Comparison of ENCODE assay signal across 27 cellular contexts in the genomic region with DNA sequence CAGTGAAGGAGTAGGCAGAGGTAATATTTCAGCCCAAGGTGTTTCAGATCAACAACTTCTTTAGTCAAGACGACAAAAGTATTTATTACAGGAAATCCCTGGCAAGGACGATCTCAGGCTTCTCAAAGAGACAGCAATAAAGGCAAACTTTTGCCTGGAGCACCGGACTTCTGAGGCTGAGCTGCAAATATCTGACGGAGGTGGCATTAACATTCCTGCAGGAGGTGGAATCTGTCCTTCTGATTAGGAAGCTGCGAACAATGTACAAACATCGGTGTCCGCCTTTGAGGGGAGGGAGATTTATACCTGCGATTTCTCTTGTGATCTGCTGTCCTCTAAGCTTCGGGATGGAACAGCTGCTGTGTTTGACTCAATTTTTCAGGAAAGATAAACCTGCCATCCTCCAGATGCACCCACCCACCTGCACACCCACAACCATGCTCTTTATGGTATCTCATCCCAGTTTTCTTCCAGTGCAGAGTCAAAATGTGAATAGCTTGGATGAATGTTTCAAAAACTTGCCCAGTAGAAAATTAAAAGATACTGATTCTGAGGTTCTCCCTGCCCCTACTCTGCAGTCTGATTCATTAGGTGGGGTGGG. TPM values are rescaled to one million over a fixed set of nuclear protein-coding genes. Genes with fewer than 3 reads are reported as not detected.
"Had no signal": no experiment of that assay in that cellular context is flagged by ENCODE, and none has a peak within 500 bp of the region (broad histone marks: within the 10 kb centered on the region; RNA-seq: fewer than 3 reads in every experiment).

No MANE protein-coding gene starts in this region.

- H3K27me3 ChIP-seq: ovary, right atrium auricular region, right lobe of liver, uterus had no signal

- H3K36me3 Mint-ChIP-seq: mesothelial cell of epicardium; naive B cell; natural killer cell; stimulated activated naive B cell treated with anti-CD40 and anti-IgM and Interleukin-4, amounts not matched to agents 10 μg/mL and 1 μg/mL and 100 μg/mL, for 72 hours had no signal

- H3K27ac Mint-ChIP-seq: mesothelial cell of epicardium; natural killer cell; progenitor cell of endocrine pancreas; stimulated activated naive B cell treated with anti-CD40 and anti-IgM and Interleukin-4, amounts not matched to agents 10 μg/mL and 1 μg/mL and 100 μg/mL, for 72 hours had no signal

- H3K4me3 Mint-ChIP-seq: mesothelial cell of epicardium; naive B cell; natural killer cell; stimulated activated naive B cell treated with anti-CD40 and anti-IgM and Interleukin-4, amounts not matched to agents 10 μg/mL and 1 μg/mL and 100 μg/mL, for 72 hours had no signal

- H3K4me1 Mint-ChIP-seq: naive B cell, natural killer cell had no signal

- H3K4me1 ChIP-seq: heart right ventricle, left ventricle myocardium inferior, right atrium auricular region, right lobe of liver, stomach, suprapubic skin, tibial artery, uterus had no signal

- DNase-seq: heart right ventricle; hippocampal formation; left colon; left ventricle myocardium inferior; mesendoderm; naive B cell; natural killer cell; ovary; right lobe of liver; stimulated activated CD4-positive, alpha-beta T cell treated with anti-CD3 and anti-CD28 coated beads, Interleukin-12 subunit alpha, Interleukin-12 subunit beta, amount 100 ng/mL, for 4 hours; stimulated activated CD4-positive, alpha-beta T cell treated with anti-CD3 and anti-CD28 coated beads, Interleukin-15, amount 100 ng/mL, for 24 hours; stimulated activated CD4-positive, alpha-beta T cell treated with anti-CD3 and anti-CD28 coated beads, Interleukin-2, amount 100 ng/mL, for 24 hours; stimulated activated CD4-positive, alpha-beta T cell treated with anti-CD3 and anti-CD28 coated beads, Interleukin-4, amount 100 ng/mL, for 1 hour; stimulated activated naive B cell treated with anti-CD40 and anti-IgM and Interleukin-4, amounts not matched to agents 10 μg/mL and 1 μg/mL and 100 μg/mL, for 72 hours; stimulated activated naive CD8-positive, alpha-beta T cell treated with anti-CD3 and anti-CD28 coated beads, Interleukin-15, Interleukin-2, amounts not matched to agents 100 U/mL and 50 U/mL, for 24 hours; stomach; tibial artery; trophoblast cell; uterus had no signal

- H3K9me3 ChIP-seq: heart right ventricle, left ventricle myocardium inferior, ovary, right atrium auricular region, right lobe of liver, stomach, suprapubic skin, thoracic aorta, tibial artery, uterus had no signal

- H3K36me3 ChIP-seq: heart right ventricle, left ventricle myocardium inferior, ovary, right atrium auricular region, right lobe of liver, stomach, suprapubic skin, thoracic aorta, tibial artery, uterus had no signal

- H3K9me3 Mint-ChIP-seq: mesothelial cell of epicardium, natural killer cell had no signal

- H3K4me3 ChIP-seq: heart right ventricle, left ventricle myocardium inferior, lung, ovary, right atrium auricular region, right lobe of liver, skin epidermis, stomach, suprapubic skin, thoracic aorta, tibial artery, uterus had no signal

RNA-seq across cellular contexts. Expression of a gene that starts 32.1 kb away (rescaled TPM):
- total RNA-seq: natural killer cell, progenitor cell of endocrine pancreas, pulmonary artery endothelial cell, right lobe of liver, stomach, thoracic aorta had no signal
